Comparison of ENCODE assay signal across 8 cellular contexts in the genomic region with DNA sequence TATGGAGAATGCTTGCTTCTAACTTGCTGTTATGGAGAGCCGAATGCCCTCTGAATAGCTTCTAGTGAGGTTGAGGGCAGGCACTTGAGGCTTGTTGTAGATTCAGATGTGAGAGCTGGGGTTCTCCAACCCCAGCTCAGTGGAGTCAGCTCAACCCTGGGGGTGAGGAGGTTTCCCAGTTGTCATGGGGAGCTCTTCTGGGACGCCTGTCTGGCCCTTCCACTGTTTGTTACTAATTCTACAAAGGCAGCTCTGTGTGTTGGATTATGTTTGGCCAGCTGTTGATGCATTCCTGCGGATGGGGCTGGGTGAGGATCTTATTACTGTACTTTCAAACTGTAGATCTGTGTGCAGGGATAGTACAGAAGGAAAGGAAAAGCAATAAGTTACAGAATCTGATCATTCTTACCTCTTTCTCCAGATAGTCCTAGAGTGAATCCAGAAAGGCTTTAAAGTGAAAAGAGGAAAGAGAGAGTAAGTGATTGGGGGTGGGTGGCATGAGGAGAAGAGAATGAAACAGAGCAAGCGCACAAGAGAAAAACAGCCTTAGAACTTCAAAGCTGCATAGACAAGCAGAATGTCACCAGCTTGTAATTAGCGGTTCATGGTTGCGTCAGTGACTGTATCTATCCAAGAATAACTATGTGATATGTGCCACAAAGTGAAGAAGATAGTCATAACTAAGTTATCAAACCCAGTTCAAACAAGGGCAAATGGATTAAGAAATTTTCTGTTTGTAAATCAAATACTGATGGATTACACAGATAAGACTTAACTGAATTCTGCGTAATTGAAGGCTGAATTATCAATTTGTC.
A peak's percentile ranks its signal among the peaks of the same experiment; 100 is the strongest.
DNase-seq lines count a peak whose midpoint lies in the region; ATAC-seq, FAIRE-seq and TF ChIP-seq lines count a peak whose summit lies in the region.

No MANE protein-coding gene starts in this region.

- ATAC-seq in A549: peak; percentile 57 to 70; a peak in 4 of 6 replicates
- ATAC-seq in gastrocnemius medialis: peak; percentile 61 to 71

- CTCF ChIA-PET in A549 (lab: Yijun Ruan, JAX): no interaction called here

- no peak for TF ChIP-seq POLR2A in A549 (IDR thresholded peaks at IDR 0.05; ENCODE audit: low read length)
- no peak for TF ChIP-seq POLR2A in gastrocnemius medialis (IDR thresholded peaks at IDR 0.05)

- 65% methylated on average over 6 of the region's 7 CpGs for WGBS in A549 (ENCODE audit: missing lambda C conversion rate)

- TF ChIP-seq CTCF in A549 (IDR thresholded peaks at IDR 0.05): no peak
- TF ChIP-seq CTCF in foreskin fibroblast (IDR thresholded peaks at IDR 0.05; ENCODE audit: low read depth, low read length): no peak
- no peak for TF ChIP-seq CTCF in gastrocnemius medialis (IDR thresholded peaks at IDR 0.05 in 4 of 5, conservative IDR thresholded peaks at IDR 0.05 in 1 of 5)

- intact Hi-C loops in gastrocnemius medialis (cut with DNase I; ENCODE audit: low total_unique reads): loop anchor here (5.0 kb wide), 2 partner anchors 106 to 556 kb away; a partner anchor contains a TSS

- H3K4me3 ChIP-seq in A549 (no peak overlapping the region), SJSA1 (peak overlapping the region; percentile 14), foreskin fibroblast (ENCODE audit: low read depth in 1 of 2, low read length in 2 of 2) (peak overlapping the region; percentile 54 to 70), gastrocnemius medialis (peak overlapping the region in 2 of 4 donors; percentile 5 to 8)

- no peaks in the 10 kb centered on the region for H3K36me3 ChIP-seq in SJSA1
- H3K36me3 ChIP-seq in gastrocnemius medialis: no peaks in the 10 kb centered on the region

- H3K27ac ChIP-seq in A549 (peak overlapping the region in 1 of 2 experiments; percentile 73; a peak in 4 of 6 replicates), SJSA1 (peak overlapping the region; percentile 63), gastrocnemius medialis (no peak overlapping the region)

- POLR2A ChIA-PET in A549 (lab: Yijun Ruan, JAX): interaction anchor here (1.0 to 1.4 kb wide), 2 partner anchors 35 to 88 kb away, joined by 3 to 5 read pairs; no protein-coding TSS in a partner anchor

- TF ChIP-seq RAD21 in A549 (conservative IDR thresholded peaks at IDR 0.05 in 1 of 2, IDR thresholded peaks at IDR 0.05 in 1 of 2): no peak

- DNase-seq in A549 (ENCODE audit: low read depth in 1 of 2, low spot score in 1 of 2) (peak in 1 of 2 experiments; percentile 27), HT1080 (ENCODE audit: low read depth) (peak; percentile 63), SJSA1 (ENCODE audit: low read depth in 1 of 2, low spot score in 2 of 2) (peak; percentile 71 to 85), foreskin fibroblast (peak; percentile 47 to 83), gastrocnemius medialis (peak in 1 of 2 donors; percentile 25), NCI-H226 (no peak)
- no peak for DNase-seq in stimulated activated CD4-positive, alpha-beta T cell treated with anti-CD3 and anti-CD28 coated beads, Interleukin-4, amount 100 ng/mL, for 4 hours
- no peak for DNase-seq in activated CD4-positive, CD25-positive, alpha-beta regulatory T cell treated with anti-CD3 and anti-CD28 coated beads, Interleukin-2, amount 50 U/mL, for 72 hours

- H3K27me3 ChIP-seq in SJSA1 (replicated peaks) (no peaks in the 10 kb centered on the region), gastrocnemius medialis (no peaks in the 10 kb centered on the region)

- TF ChIP-seq EP300 in A549 (IDR thresholded peaks at IDR 0.05): no peak

- in situ Hi-C loops in gastrocnemius medialis (cut with MboI; ENCODE audit: low sequenced_read_pairs in 4 of 4): no loop called here

- FAIRE-seq in A549 (lab: Jason Lieb, UNC): no peak

- H3K4me2 ChIP-seq in A549: peak overlapping the region; percentile 38

- H3K9me3 ChIP-seq in A549 (no peaks in the 10 kb centered on the region), SJSA1 (replicated peaks) (no peaks in the 10 kb centered on the region), gastrocnemius medialis (no peaks in the 10 kb centered on the region)

- H3K4me1 ChIP-seq in A549 (peaks cover 32% of the 10 kb centered on the region), SJSA1 (replicated peaks) (peaks cover 38% of the 10 kb centered on the region), gastrocnemius medialis (peaks cover 55 to 62% of the 10 kb centered on the region in 2 donors)

TF ChIP-seq in A549, 52 proteins besides CTCF, POLR2A, EP300 and RAD21:
- TF ChIP-seq, protein P1, sequence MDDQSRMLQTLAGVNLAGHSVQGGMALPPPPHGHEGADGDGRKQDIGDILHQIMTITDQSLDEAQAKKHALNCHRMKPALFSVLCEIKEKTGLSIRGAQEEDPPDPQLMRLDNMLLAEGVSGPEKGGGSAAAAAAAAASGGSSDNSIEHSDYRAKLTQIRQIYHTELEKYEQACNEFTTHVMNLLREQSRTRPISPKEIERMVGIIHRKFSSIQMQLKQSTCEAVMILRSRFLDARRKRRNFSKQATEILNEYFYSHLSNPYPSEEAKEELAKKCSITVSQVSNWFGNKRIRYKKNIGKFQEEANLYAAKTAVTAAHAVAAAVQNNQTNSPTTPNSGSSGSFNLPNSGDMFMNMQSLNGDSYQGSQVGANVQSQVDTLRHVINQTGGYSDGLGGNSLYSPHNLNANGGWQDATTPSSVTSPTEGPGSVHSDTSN (IDR thresholded peaks at IDR 0.05): no peak
- peak; percentile 60; the same call in 1 of the 2 replicates for TF ChIP-seq MAZ (IDR thresholded peaks at IDR 0.05; ENCODE audit: borderline replicate concordance, low read depth, low read length)

Comparison
In these comparisons a context has a peak if more than half of its experiments do, and no peak if none do; other contexts are left out.
1. DNase-seq: peak in HT1080 (single experiment), SJSA1 (2 of 2) and foreskin fibroblast (2 of 2); none in stimulated activated CD4-positive, alpha-beta T cell treated with anti-CD3 and anti-CD28 coated beads, Interleukin-4, amount 100 ng/mL, for 4 hours (0 of 2), activated CD4-positive, CD25-positive, alpha-beta regulatory T cell treated with anti-CD3 and anti-CD28 coated beads, Interleukin-2, amount 50 U/mL, for 72 hours (single experiment) and NCI-H226 (single experiment).